28 cellular contexts compared by ENCODE assay signal in genomic region chr10:131101011-131101410, GRCh38.
"Had no signal": no experiment of that assay in that cellular context is flagged by ENCODE, and none has a peak within 500 bp of the region (broad histone marks: within the 10 kb centered on the region; RNA-seq: fewer than 3 reads in every experiment).

No MANE protein-coding gene starts in this region.

- H3K9me3 Mint-ChIP-seq: natural killer cell treated with Interleukin-12 subunit alpha and Interleukin-12 subunit beta and Interleukin-15 and Interleukin-18, amount 100 ng/mL, for 72 hours had no signal

- DNase-seq: effector CD4-positive, alpha-beta T cell; foreskin fibroblast; gastrocnemius medialis; mesenchymal stem cell; mucosa of descending colon; naive B cell; right lobe of liver; small intestine; stimulated activated CD4-positive, alpha-beta T cell treated with anti-CD3 and anti-CD28 coated beads, Interleukin-12 subunit alpha, Interleukin-12 subunit beta, amount 100 ng/mL, for 4 hours; stimulated activated CD4-positive, alpha-beta T cell treated with anti-CD3 and anti-CD28 coated beads, Interleukin-1b, Interleukin-23, amount 100 ng/mL, for 48 hours; stimulated activated CD4-positive, alpha-beta T cell treated with anti-CD3 and anti-CD28 coated beads, Interleukin-4, amount 100 ng/mL, for 1 hour; stimulated activated CD8-positive, alpha-beta memory T cell treated with anti-CD3 and anti-CD28 coated beads, Interleukin-4, amount 100 ng/mL, for 48 hours; stimulated activated naive CD4-positive, alpha-beta T cell; stimulated activated naive CD8-positive, alpha-beta T cell treated with anti-CD3 and anti-CD28 coated beads, Interleukin-15, amount 100 ng/mL, for 72 hours; transverse colon; upper lobe of right lung had no signal

- H3K4me3 Mint-ChIP-seq: mesothelial cell of epicardium; naive B cell; natural killer cell treated with Interleukin-12 subunit alpha and Interleukin-12 subunit beta and Interleukin-15 and Interleukin-18, amount 100 ng/mL, for 72 hours; neural crest cell; stimulated activated naive CD8-positive, alpha-beta T cell treated with anti-CD3 and anti-CD28 coated beads, Interleukin-15, amount 100 ng/mL, for 72 hours had no signal

- H3K36me3 ChIP-seq: gastrocnemius medialis, neutrophil, pancreas, right lobe of liver, suprapubic skin, transverse colon, upper lobe of right lung, vagina had no signal

- H3K4me1 Mint-ChIP-seq: naive B cell; neural crest cell; stimulated activated naive CD8-positive, alpha-beta T cell treated with anti-CD3 and anti-CD28 coated beads, Interleukin-15, amount 100 ng/mL, for 72 hours had no signal

- H3K27ac Mint-ChIP-seq: naive B cell; natural killer cell treated with Interleukin-12 subunit alpha and Interleukin-12 subunit beta and Interleukin-15 and Interleukin-18, amount 100 ng/mL, for 72 hours; progenitor cell of endocrine pancreas had no signal

- H3K27ac ChIP-seq: coronary artery, epithelial cell of prostate, gastrocnemius medialis, neutrophil, pancreas, right lobe of liver, suprapubic skin, transverse colon, upper lobe of right lung, vagina had no signal

- H3K4me3 ChIP-seq: coronary artery, gastrocnemius medialis, mucosa of descending colon, pancreas, right lobe of liver, suprapubic skin, transverse colon, upper lobe of right lung, vagina had no signal

- H3K4me1 ChIP-seq: gastrocnemius medialis, pancreas, right lobe of liver, suprapubic skin, upper lobe of right lung had no signal

- H3K27me3 Mint-ChIP-seq: naive B cell; natural killer cell treated with Interleukin-12 subunit alpha and Interleukin-12 subunit beta and Interleukin-15 and Interleukin-18, amount 100 ng/mL, for 72 hours had no signal

- H3K36me3 Mint-ChIP-seq: mesothelial cell of epicardium; naive B cell; natural killer cell treated with Interleukin-12 subunit alpha and Interleukin-12 subunit beta and Interleukin-15 and Interleukin-18, amount 100 ng/mL, for 72 hours had no signal

- ATAC-seq: esophagus mucosa; gastrocnemius medialis; left lobe of liver; mucosa of descending colon; pancreas; stimulated activated naive CD8-positive, alpha-beta T cell treated with anti-CD3 and anti-CD28 coated beads, Interleukin-15, amount 100 ng/mL, for 72 hours; upper lobe of right lung had no signal

- H3K9me3 ChIP-seq: gastrocnemius medialis, mucosa of descending colon, neutrophil, pancreas, right lobe of liver, suprapubic skin, transverse colon, upper lobe of right lung, vagina had no signal

- H3K27me3 ChIP-seq: gastrocnemius medialis, neutrophil, pancreas, right lobe of liver, suprapubic skin, transverse colon, upper lobe of right lung, vagina had no signal
